ENCODE assay signal across 8 cellular contexts in the genomic region with DNA sequence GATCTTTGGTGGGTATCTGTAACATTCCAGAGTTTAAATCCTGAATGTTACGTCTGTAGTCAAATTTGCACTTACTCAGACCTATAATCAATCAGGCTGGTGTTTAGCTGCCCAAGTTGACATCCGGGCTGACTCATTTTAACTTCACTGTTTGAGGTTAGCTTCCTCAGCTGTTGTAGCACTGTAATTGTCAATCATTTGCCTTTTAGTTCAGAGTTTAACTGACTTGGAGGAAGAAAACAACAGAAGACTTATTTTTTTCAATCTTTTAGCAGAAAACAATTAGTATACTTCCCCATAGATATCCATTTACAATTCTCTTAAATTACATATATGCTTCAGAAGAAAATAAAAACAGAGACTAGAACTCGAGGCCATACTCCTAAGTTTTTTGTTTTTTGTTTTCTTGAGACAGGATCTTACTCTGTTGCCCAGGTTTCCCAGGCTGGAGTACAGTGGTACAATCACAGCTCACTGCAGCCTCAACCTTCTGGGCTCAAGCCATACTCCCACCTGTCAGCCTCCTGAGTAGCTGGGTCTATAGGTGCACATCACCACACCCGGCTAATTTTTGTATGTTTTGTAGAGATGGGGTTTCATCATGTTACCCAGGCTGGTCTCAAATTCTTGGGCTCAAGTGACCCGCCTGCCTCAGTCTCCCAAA. TPM values are rescaled to one million over a fixed set of nuclear protein-coding genes. Genes with fewer than 3 reads are reported as not detected.
DNase-seq lines count a peak whose midpoint lies in the region; ATAC-seq and TF ChIP-seq lines count a peak whose summit lies in the region.

No MANE protein-coding gene starts in this region.

- TF ChIP-seq CTCF in GM06990 (IDR thresholded peaks at IDR 0.05; ENCODE audit: insufficient read depth, low read length, poor library complexity, severe bottlenecking) = no peak
- no peak for TF ChIP-seq CTCF in uterus (IDR thresholded peaks at IDR 0.05)
- no peak for TF ChIP-seq CTCF in upper lobe of right lung (IDR thresholded peaks at IDR 0.05)

- DNase-seq in GM06990 (ENCODE audit: extremely low read depth, insufficient read length) (peak; percentile 51), amniotic epithelial cell (ENCODE audit: low read depth) (peak; percentile 94), renal cortical epithelial cell (ENCODE audit: low read depth) (peak; percentile 99), uterus (no peak), upper lobe of right lung (no peak), left ventricle myocardium superior (no peak)

- H3K4me3 ChIP-seq in GM06990 (replicated peaks; ENCODE audit: low read depth, low read length) (no peak overlapping the region), uterus (no peak overlapping the region), upper lobe of right lung (no peak overlapping the region)

- TF ChIP-seq POLR2A in uterus (IDR thresholded peaks at IDR 0.05) = no peak

- ATAC-seq in GM19467 (IDR thresholded peaks at IDR 0.05; ENCODE audit: unreplicated experiment) (peak; percentile 99), HG03457 (IDR thresholded peaks at IDR 0.05; ENCODE audit: unreplicated experiment) (peak; percentile 98), upper lobe of right lung (no peak), left ventricle myocardium superior (no peak)

- intact Hi-C loops in uterus (cut with DNase I; ENCODE audit: low total_unique reads) (no loop called here), upper lobe of right lung (cut with DNase I) (no loop called here), left ventricle myocardium superior (cut with micrococcal nuclease) (no loop called here)

- H3K27me3 ChIP-seq in GM06990 (replicated peaks; ENCODE audit: control insufficient read depth, insufficient read depth, low read length) (no peaks in the 10 kb centered on the region; the same call in 1 of the 2 replicates), uterus (no peaks in the 10 kb centered on the region), upper lobe of right lung (no peaks in the 10 kb centered on the region)

- no peak overlapping the region for H3K27ac ChIP-seq in uterus
- H3K27ac ChIP-seq in upper lobe of right lung = no peak overlapping the region

- H3K36me3 ChIP-seq in GM06990 (ENCODE audit: control insufficient read depth, insufficient read depth, low read length) (no peaks in the 10 kb centered on the region), uterus (no peaks in the 10 kb centered on the region), upper lobe of right lung (no peaks in the 10 kb centered on the region)

- H3K4me1 ChIP-seq in uterus (no peaks in the 10 kb centered on the region), upper lobe of right lung (no peaks in the 10 kb centered on the region)

- no peaks in the 10 kb centered on the region for H3K9me3 ChIP-seq in uterus
- H3K9me3 ChIP-seq in upper lobe of right lung = no peaks in the 10 kb centered on the region

RNA-seq across cellular contexts. Expression of a gene that starts 38.5 kb away (rescaled TPM):
- 1.1 and 2.6 TPM in 2 replicates for total RNA-seq in renal cortical epithelial cell
- total RNA-seq in uterus = 100 to 1,000 TPM in 1 of 4 donors, 1 to 10 TPM in 2, under 1 TPM in 1; 0.29 to 180 (median 4.9) TPM
- total RNA-seq in upper lobe of right lung = 0.58 TPM
- total RNA-seq in left ventricle myocardium superior = 1.9 TPM

Comparison
In these comparisons a context has a peak if more than half of its experiments do, and no peak if none do; other contexts are left out.
1. DNase-seq: peak in GM06990 (single experiment), amniotic epithelial cell (single experiment) and renal cortical epithelial cell (single experiment); none in uterus (0 of 2), upper lobe of right lung (single experiment) and left ventricle myocardium superior (single experiment).
2. ATAC-seq: peak in GM19467 (single experiment) and HG03457 (single experiment); none in upper lobe of right lung (single experiment) and left ventricle myocardium superior (single experiment).